Comparison of ENCODE assay signal across 12 cellular contexts in genomic region chr4:111930658-111931057, GRCh38.
A peak's percentile ranks its signal among the peaks of the same experiment; 100 is the strongest.
DNase-seq lines count a peak whose midpoint lies in the region; ATAC-seq and TF ChIP-seq lines count a peak whose summit lies in the region.
"Had no signal": no experiment of that assay in that cellular context is flagged by ENCODE, and none has a peak within 500 bp of the region (broad histone marks: within the 10 kb centered on the region; RNA-seq: fewer than 3 reads in every experiment).

No MANE protein-coding gene starts in this region.

- H3K27me3 ChIP-seq in GM06990 (replicated peaks; ENCODE audit: control insufficient read depth, insufficient read depth, low read length), result no peaks in the 10 kb centered on the region
- peaks cover 82% of the 10 kb centered on the region for H3K27me3 ChIP-seq in MM.1S (replicated peaks; ENCODE audit: insufficient read depth, low read length)
- no peaks in the 10 kb centered on the region for H3K27me3 ChIP-seq in suprapubic skin
- H3K27me3 ChIP-seq in esophagus muscularis mucosa, result no peaks in the 10 kb centered on the region
- H3K27me3 ChIP-seq: left lung, Peyer's patch had no signal

- 0 out of 2 replicates have a peak, but pooled peaks cover 3% of the 10 kb centered on the region for H4K20me1 ChIP-seq in MM.1S (ENCODE audit: insufficient read depth, low read length)

- intact Hi-C loops in sciatic nerve (cut with DNase I) (no loop called here), esophagus muscularis mucosa (cut with DNase I) (no loop called here)

- no peaks in the 10 kb centered on the region for H3K36me3 ChIP-seq in GM06990 (ENCODE audit: control insufficient read depth, insufficient read depth, low read length)
- no peaks in the 10 kb centered on the region for H3K36me3 ChIP-seq in MM.1S (replicated peaks; ENCODE audit: insufficient read depth, low read length)
- H3K36me3 ChIP-seq in suprapubic skin, result no peaks in the 10 kb centered on the region
- H3K36me3 ChIP-seq in esophagus muscularis mucosa, result no peaks in the 10 kb centered on the region
- H3K36me3 ChIP-seq: left lung, Peyer's patch had no signal

- H3K9me3 ChIP-seq in MM.1S (replicated peaks; ENCODE audit: insufficient read depth, low read length) (no peaks in the 10 kb centered on the region), suprapubic skin (no peaks in the 10 kb centered on the region), esophagus muscularis mucosa (no peaks in the 10 kb centered on the region)
- H3K9me3 ChIP-seq: left lung, Peyer's patch had no signal

- TF ChIP-seq EP300 in suprapubic skin (IDR thresholded peaks at IDR 0.05), result no peak
- no peak for TF ChIP-seq EP300 in esophagus muscularis mucosa (IDR thresholded peaks at IDR 0.05)

- no peaks in the 10 kb centered on the region for H3K79me2 ChIP-seq in MM.1S (ENCODE audit: low read length)

- DNase-seq in GM06990 (ENCODE audit: extremely low read depth, insufficient read length) (peak; percentile 14), MM.1S (peak; percentile 72), sciatic nerve (ENCODE audit: low spot score) (no peak), suprapubic skin (ENCODE audit: low spot score in 2 of 2) (no peak), hippocampal formation (lab: John Stamatoyannopoulos, UW) (no peak), esophagus muscularis mucosa (ENCODE audit: extremely low spot score) (no peak)
- DNase-seq: activated CD4-positive, alpha-beta T cell treated with anti-CD3 and anti-CD28 coated beads, Interleukin-2, amount 10 ng/mL, durations not matched to agents 24 days and 14 days; left lung; Peyer's patch had no signal

- H2AFZ ChIP-seq in MM.1S (ENCODE audit: low read length), result no peak overlapping the region

- ATAC-seq in GM19395 (IDR thresholded peaks at IDR 0.05; ENCODE audit: unreplicated experiment), result peak; percentile 99
- ATAC-seq in HG02885 (IDR thresholded peaks at IDR 0.05; ENCODE audit: poor library complexity, unreplicated experiment), result peak; percentile 100
- ATAC-seq in sciatic nerve, result no peak
- ATAC-seq: esophagus mucosa, left lung had no signal

- TF ChIP-seq POLR2A in suprapubic skin (IDR thresholded peaks at IDR 0.05), result no peak
- no peak for TF ChIP-seq POLR2A in esophagus muscularis mucosa (IDR thresholded peaks at IDR 0.05; ENCODE audit: low read depth)

- H3K4me3 ChIP-seq in GM06990 (replicated peaks; ENCODE audit: low read depth, low read length) (no peak overlapping the region), MM.1S (ENCODE audit: low read length) (no peak overlapping the region), suprapubic skin (no peak overlapping the region), esophagus muscularis mucosa (no peak overlapping the region)
- H3K4me3 ChIP-seq: left lung, Peyer's patch had no signal

- H3F3A ChIP-seq in MM.1S (ENCODE audit: insufficient read depth, low read length), result no peaks in the 10 kb centered on the region

- TF ChIP-seq CTCF in GM06990 (IDR thresholded peaks at IDR 0.05; ENCODE audit: insufficient read depth, low read length, poor library complexity, severe bottlenecking) (no peak), MM.1S (IDR thresholded peaks at IDR 0.05; ENCODE audit: low read length) (no peak), suprapubic skin (IDR thresholded peaks at IDR 0.05) (no peak), esophagus muscularis mucosa (IDR thresholded peaks at IDR 0.05) (no peak)

- 0 out of 2 replicates have a peak overlapping the region, but pooled peaks have one; percentile 26 for H3K4me2 ChIP-seq in MM.1S (ENCODE audit: low read depth, low read length)

- no peak overlapping the region for H3K9ac ChIP-seq in MM.1S (ENCODE audit: low read length)

- H3K27ac ChIP-seq in MM.1S (ENCODE audit: low read length) (no peak overlapping the region), suprapubic skin (no peak overlapping the region), esophagus muscularis mucosa (replicated peaks in 1 of 4) (no peak overlapping the region)
- H3K27ac ChIP-seq: left lung, Peyer's patch had no signal

- 66% methylated on average over 2 of the region's 2 CpGs for WGBS in suprapubic skin
- 83% methylated on average over 2 of the region's 2 CpGs for WGBS in esophagus muscularis mucosa

- H3K9me2 ChIP-seq in MM.1S (replicated peaks; ENCODE audit: insufficient read depth, low read length), result no peaks in the 10 kb centered on the region

- H3K4me1 ChIP-seq in MM.1S (ENCODE audit: low read length) (peaks cover 3% of the 10 kb centered on the region; the same call in 1 of the 2 replicates), suprapubic skin (no peaks in the 10 kb centered on the region), esophagus muscularis mucosa (no peaks in the 10 kb centered on the region)
- H3K4me1 ChIP-seq: left lung, Peyer's patch had no signal

Comparison
In these comparisons a context has a peak if more than half of its experiments do, and no peak if none do; other contexts are left out.
1. DNase-seq: peak in GM06990 (single experiment) and MM.1S (single experiment); none in sciatic nerve (single experiment), suprapubic skin (0 of 2), hippocampal formation (0 of 2) and esophagus muscularis mucosa (single experiment).